22 cellular contexts compared by ENCODE assay signal in the genomic region with DNA sequence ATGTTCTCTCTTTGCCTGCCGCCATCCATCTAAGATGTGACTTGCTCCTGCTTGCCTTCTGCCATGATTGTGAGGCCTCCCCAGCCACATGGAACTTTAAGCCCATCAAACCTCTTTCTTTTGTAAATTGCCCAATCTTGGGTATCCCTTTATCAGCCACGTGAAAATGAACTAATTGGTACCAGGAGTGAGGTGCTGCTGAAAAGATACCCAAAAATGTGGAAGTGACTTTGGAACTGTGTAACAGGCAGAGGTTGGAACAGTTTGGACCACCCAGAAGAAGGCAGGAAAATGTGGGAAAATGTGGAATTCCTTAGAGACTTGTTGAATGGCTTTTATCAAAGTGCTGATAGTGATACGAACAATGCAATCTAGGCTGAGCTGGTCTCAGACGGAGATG.
DNase-seq lines count a peak whose midpoint lies in the region; ATAC-seq and TF ChIP-seq lines count a peak whose summit lies in the region.
"Had no signal": no experiment of that assay in that cellular context is flagged by ENCODE, and none has a peak within 500 bp of the region (broad histone marks: within the 10 kb centered on the region; RNA-seq: fewer than 3 reads in every experiment).

No MANE protein-coding gene starts in this region.

- no peaks in the 10 kb centered on the region for H3K79me2 ChIP-seq in neural progenitor cell (ENCODE audit: low read depth)

- no peak overlapping the region for H3K4me3 Mint-ChIP-seq in endodermal cell
- H3K4me3 Mint-ChIP-seq in neural progenitor cell = no peak overlapping the region
- H3K4me3 Mint-ChIP-seq: B cell; CD4-positive, alpha-beta memory T cell; CD8-positive, alpha-beta memory T cell had no signal

- H3K27me3 ChIP-seq in endodermal cell (ENCODE audit: control insufficient read depth, insufficient read depth, low read length, poor library complexity, severe bottlenecking) = no peaks in the 10 kb centered on the region
- no peaks in the 10 kb centered on the region for H3K27me3 ChIP-seq in neural progenitor cell
- H3K27me3 ChIP-seq: BLaER1 treated with 17β-estradiol and CSF1 and Interleukin-3, amounts not matched to agents 10 nM and 100 nM had no signal

- H3K27ac ChIP-seq in HEK293 (ENCODE audit: extremely low read depth, low read depth, low read length) (no peak overlapping the region), endodermal cell (ENCODE audit: low read depth, low read length) (no peak overlapping the region), neural progenitor cell (no peak overlapping the region)
- H3K27ac ChIP-seq: 22Rv1; A549; BLaER1 treated with 17β-estradiol and CSF1 and Interleukin-3, amounts not matched to agents 10 nM and 100 nM; C4-2B had no signal

- H3K4me3 ChIP-seq in HEK293 (ENCODE audit: low read depth, low read length) (no peak overlapping the region), endodermal cell (ENCODE audit: low read length) (peak overlapping the region; percentile 8), neural progenitor cell (no peak overlapping the region)
- H3K4me3 ChIP-seq: A549; BLaER1 treated with 17β-estradiol and CSF1 and Interleukin-3, amounts not matched to agents 10 nM and 100 nM; GM12878 had no signal

- peaks cover 2% of the 10 kb centered on the region for H3K4me1 Mint-ChIP-seq in endodermal cell
- no peaks in the 10 kb centered on the region for H3K4me1 Mint-ChIP-seq in neural progenitor cell
- H3K4me1 Mint-ChIP-seq: B cell; CD4-positive, alpha-beta memory T cell; CD8-positive, alpha-beta memory T cell had no signal

- TF ChIP-seq CTCF in HEK293 (tag by site-specific recombination; IDR thresholded peaks at IDR 0.05) = no peak
- TF ChIP-seq CTCF in endodermal cell (conservative IDR thresholded peaks at IDR 0.05) = no peak
- no peak for TF ChIP-seq CTCF in neural progenitor cell (IDR thresholded peaks at IDR 0.05)

- POLR2A ChIA-PET in HEK293 (lab: Yijun Ruan, JAX) = no interaction called here

- H4K20me1 ChIP-seq in neural progenitor cell (ENCODE audit: low read depth) = no peaks in the 10 kb centered on the region
- H4K20me1 ChIP-seq: BLaER1 treated with 17β-estradiol and CSF1 and Interleukin-3, amounts not matched to agents 10 nM and 100 nM had no signal

- WGBS in endodermal cell (ENCODE audit: insufficient coverage in 1 of 2, insufficient read length in 1 of 2), 2 experiments = 68 to 91% methylated on average over 4 of the region's 4 CpGs

- no peak for DNase-seq in endodermal cell
- DNase-seq in neural progenitor cell (ENCODE audit: low spot score) = no peak
- DNase-seq in NCI-H2196 (lab: John Stamatoyannopoulos, UW; ENCODE audit: unreplicated experiment) = no peak
- DNase-seq: AML-193; CD4-positive, alpha-beta memory T cell; CD8-positive, alpha-beta memory T cell; COR-L47; DMS 273 treated with DMSO at 0.1 percent for 48 hours; DMS153; DMS53; DMS79; DND-41; EL; GDM1 had no signal

- H3K36me3 ChIP-seq in HEK293 (ENCODE audit: control insufficient read depth in 2 of 2, insufficient read depth in 1 of 2, low read length in 2 of 2) = no peaks in the 10 kb centered on the region
- no peaks in the 10 kb centered on the region for H3K36me3 ChIP-seq in endodermal cell (ENCODE audit: control insufficient read depth, insufficient read depth, low read length)
- H3K36me3 ChIP-seq in neural progenitor cell = no peaks in the 10 kb centered on the region
- H3K36me3 ChIP-seq: BLaER1 treated with 17β-estradiol and CSF1 and Interleukin-3, amounts not matched to agents 10 nM and 100 nM had no signal

- H3K9me3 ChIP-seq in HEK293 (ENCODE audit: control insufficient read depth, insufficient read depth, low read depth, low read length) = no peaks in the 10 kb centered on the region
- peaks cover 33% of the 10 kb centered on the region for H3K9me3 ChIP-seq in endodermal cell (ENCODE audit: control insufficient read depth, low read length)
- no peaks in the 10 kb centered on the region for H3K9me3 ChIP-seq in neural progenitor cell (ENCODE audit: low read depth)
- H3K9me3 ChIP-seq: A549 had no signal

- no peaks in the 10 kb centered on the region for H3F3A ChIP-seq in neural progenitor cell (ENCODE audit: low read depth)

- H3K36me3 Mint-ChIP-seq in endodermal cell (ENCODE audit: low read depth) (peaks cover 8% of the 10 kb centered on the region), neural progenitor cell (peaks cover 3% of the 10 kb centered on the region)
- H3K36me3 Mint-ChIP-seq: CD4-positive, alpha-beta memory T cell; CD8-positive, alpha-beta memory T cell had no signal

- no peak overlapping the region for H2AFZ ChIP-seq in neural progenitor cell (replicated peaks)

- H3K4me1 ChIP-seq in HEK293 (ENCODE audit: control insufficient read depth, insufficient read depth, low read length) (no peaks in the 10 kb centered on the region), endodermal cell (ENCODE audit: control insufficient read depth, insufficient read depth, low read length) (no peaks in the 10 kb centered on the region), neural progenitor cell (no peaks in the 10 kb centered on the region)
- H3K4me1 ChIP-seq: A549; BLaER1 treated with 17β-estradiol and CSF1 and Interleukin-3, amounts not matched to agents 10 nM and 100 nM had no signal

- no peak overlapping the region for H3K4me2 ChIP-seq in neural progenitor cell
- H3K4me2 ChIP-seq: A549; BLaER1 treated with 17β-estradiol and CSF1 and Interleukin-3, amounts not matched to agents 10 nM and 100 nM had no signal

- CTCF ChIA-PET in HEK293 (lab: Yijun Ruan, JAX) = interaction anchor here (0.7 kb wide), 1 partner anchor 1364 kb away, joined by 3 read pairs; no protein-coding TSS in a partner anchor

- H3K9ac ChIP-seq in endodermal cell (ENCODE audit: extremely low read depth, low read length, poor library complexity, severe bottlenecking) (no peak overlapping the region), neural progenitor cell (no peak overlapping the region)
- H3K9ac ChIP-seq: BLaER1 treated with 17β-estradiol and CSF1 and Interleukin-3, amounts not matched to agents 10 nM and 100 nM had no signal

- H3K27me3 Mint-ChIP-seq in endodermal cell (ENCODE audit: insufficient read depth) = no peaks in the 10 kb centered on the region
- peaks cover 3% of the 10 kb centered on the region for H3K27me3 Mint-ChIP-seq in neural progenitor cell (ENCODE audit: insufficient read depth, low read depth)
- H3K27me3 Mint-ChIP-seq: B cell; CD4-positive, alpha-beta memory T cell; CD8-positive, alpha-beta memory T cell had no signal

- peaks cover 31% of the 10 kb centered on the region for H3K9me3 Mint-ChIP-seq in endodermal cell
- peaks cover 7% of the 10 kb centered on the region for H3K9me3 Mint-ChIP-seq in neural progenitor cell

- H3K27ac Mint-ChIP-seq in endodermal cell (peak overlapping the region; percentile 27), neural progenitor cell (peak overlapping the region; percentile 9)
- H3K27ac Mint-ChIP-seq: B cell; CD4-positive, alpha-beta memory T cell; CD8-positive, alpha-beta memory T cell had no signal

- no peak for ATAC-seq in GM21526 (IDR thresholded peaks at IDR 0.05; ENCODE audit: low FRiP score, unreplicated experiment)
- ATAC-seq: A549, GM12878 had no signal

TF ChIP-seq in HEK293, 187 proteins besides CTCF, POLR2A, EP300 and RAD21:
- TF ChIP-seq ZBTB7A (tag by site-specific recombination; IDR thresholded peaks at IDR 0.05; ENCODE audit: low read depth) = no peak
- TF ChIP-seq GLI4 (tag by site-specific recombination; IDR thresholded peaks at IDR 0.05) = no peak
- TF ChIP-seq ZNF707 (tag by site-specific recombination; IDR thresholded peaks at IDR 0.05) = peak; percentile 88
- TF ChIP-seq ZNF776 (tag by site-specific recombination; IDR thresholded peaks at IDR 0.05; ENCODE audit: borderline replicate concordance) = no peak
